Comparison of ENCODE assay signal across 15 cellular contexts in genomic region chr21:15755125-15755524, GRCh38. TPM values are rescaled to one million over a fixed set of nuclear protein-coding genes. Genes with fewer than 3 reads are reported as not detected.
DNase-seq lines count a peak whose midpoint lies in the region; ATAC-seq, FAIRE-seq and TF ChIP-seq lines count a peak whose summit lies in the region.
"Had no signal": no experiment of that assay in that cellular context is flagged by ENCODE, and none has a peak within 500 bp of the region (broad histone marks: within the 10 kb centered on the region; RNA-seq: fewer than 3 reads in every experiment).

No MANE protein-coding gene starts in this region.

- H3K27me3 ChIP-seq in K562 (ENCODE audit: control insufficient read depth in 2 of 2, insufficient read depth in 2 of 2, low read length in 2 of 2), result no peaks in the 10 kb centered on the region

- WGBS in A549 (ENCODE audit: missing lambda C conversion rate), result 85% methylated on average over 3 of the region's 3 CpGs
- 100% methylated on average over 3 of the region's 3 CpGs for WGBS in K562 (ENCODE audit: insufficient coverage, low coverage, missing lambda C conversion rate)

- H3K9me3 ChIP-seq in A549 (peaks cover 27% of the 10 kb centered on the region), K562 (replicated peaks; ENCODE audit: control insufficient read depth, insufficient read depth, low read depth, low read length) (peaks cover 5% of the 10 kb centered on the region)

- peaks cover 21% of the 10 kb centered on the region for H3K4me1 Mint-ChIP-seq in nephron

- POLR2A ChIA-PET in A549 (lab: Yijun Ruan, JAX), result interaction anchor here (0.6 kb wide), 1 partner anchor 117 kb away, joined by 4 read pairs; no protein-coding TSS in a partner anchor
- POLR2A ChIA-PET in K562 (lab: Yijun Ruan, JAX), result no interaction called here

- no peaks in the 10 kb centered on the region for H3K9me1 ChIP-seq in K562 (ENCODE audit: control insufficient read depth, insufficient read depth, low read length)

- TF ChIP-seq POLR2A in A549 (IDR thresholded peaks at IDR 0.05; ENCODE audit: low read length) (no peak), K562 (conservative IDR thresholded peaks at IDR 0.05) (no peak)

- no peak overlapping the region for H2AFZ ChIP-seq in K562 (ENCODE audit: low read depth, low read length)

- TF ChIP-seq RAD21 in A549 (conservative IDR thresholded peaks at IDR 0.05 in 1 of 2, IDR thresholded peaks at IDR 0.05 in 1 of 2), result no peak
- TF ChIP-seq RAD21 in K562 (CRISPR knock-in tag; conservative IDR thresholded peaks at IDR 0.05 in 1 of 2, IDR thresholded peaks at IDR 0.05 in 1 of 2), result no peak

- H3K36me3 ChIP-seq in K562 (ENCODE audit: control insufficient read depth, insufficient read depth, low read length), result peaks cover 10% of the 10 kb centered on the region; the same call in 2 of the 3 replicates

- peaks cover 96% of the 10 kb centered on the region for H3K79me2 ChIP-seq in K562 (ENCODE audit: control insufficient read depth, insufficient read depth, low read length)

- H3K27ac ChIP-seq in A549, result peak overlapping the region; percentile 79 to 86
- peak overlapping the region; percentile 20; the same call in 1 of the 3 replicates for H3K27ac ChIP-seq in K562 (ENCODE audit: extremely low read depth, low read depth, low read length)

- H3K4me3 ChIP-seq in A549 (no peak overlapping the region), K562 (no peak overlapping the region)

- TF ChIP-seq CTCF in A549 (IDR thresholded peaks at IDR 0.05) (no peak), K562 (IDR thresholded peaks at IDR 0.05 in 2 of 3, conservative IDR thresholded peaks at IDR 0.05 in 1 of 3; ENCODE audit: insufficient read depth in 2 of 3, low read depth in 1 of 3, low read length in 3 of 3) (no peak), nephron (IDR thresholded peaks at IDR 0.05; ENCODE audit: unreplicated experiment in 3 of 3) (no peak)

- CTCF ChIA-PET in A549 (lab: Yijun Ruan, JAX) (interaction anchor here (0.9 kb wide), 1 partner anchor 25 kb away, joined by 3 read pairs; no protein-coding TSS in a partner anchor), K562 (lab: Yijun Ruan, JAX; ENCODE audit: low intra/inter-chr PET ratio) (no interaction called here)

- H3K4me1 ChIP-seq in A549 (peaks cover 29% of the 10 kb centered on the region), K562 (replicated peaks in 1 of 2; ENCODE audit: control insufficient read depth in 2 of 2, insufficient read depth in 2 of 2, low read length in 2 of 2) (peaks cover 4 to 22% of the 10 kb centered on the region in 2 experiments; a peak in 4 of 5 replicates)

- ATAC-seq in A549 (no peak), K562 (no peak), HG02759 (IDR thresholded peaks at IDR 0.05; ENCODE audit: unreplicated experiment) (no peak)

- in situ Hi-C loops in K562 (cut with MboI), result no loop called here

- no peaks in the 10 kb centered on the region for H4K20me1 ChIP-seq in K562 (replicated peaks; ENCODE audit: control insufficient read depth, insufficient read depth, low read length)

- FAIRE-seq in A549 (lab: Jason Lieb, UNC) (no peak), K562 (lab: Jason Lieb, UNC) (no peak)
- FAIRE-seq: H54 had no signal

- no TSS peak for BruUV-seq in K562 (replicated peaks; lab: Mats Ljungman, UMichigan)

- H3K27me3 Mint-ChIP-seq in nephron (ENCODE audit: low read depth), result no peaks in the 10 kb centered on the region
- H3K27me3 Mint-ChIP-seq: B cell; CD8-positive, alpha-beta memory T cell had no signal

- no peak overlapping the region for H3K9ac ChIP-seq in K562 (ENCODE audit: insufficient read depth in 1 of 2, low read depth in 2 of 2, low read length in 2 of 2)

- H3K4me2 ChIP-seq in A549, result peak overlapping the region; percentile 15; the same call in 1 of the 3 replicates
- H3K4me2 ChIP-seq in K562 (ENCODE audit: insufficient read depth, low read length), result no peak overlapping the region

- TF ChIP-seq EP300 in A549 (IDR thresholded peaks at IDR 0.05), result no peak
- no peak for TF ChIP-seq EP300 in K562 (IDR thresholded peaks at IDR 0.05; ENCODE audit: low read length)

- H3K36me3 Mint-ChIP-seq in nephron (ENCODE audit: low read depth), result peaks cover 45% of the 10 kb centered on the region

- H3K4me3 Mint-ChIP-seq in nephron, result no peak overlapping the region

- intact Hi-C loops in K562 (cut with micrococcal nuclease), result no loop called here

- H3K27ac Mint-ChIP-seq in nephron, result peak overlapping the region; percentile 3 to 76 (median 9)
- H3K27ac Mint-ChIP-seq: B cell had no signal

- DNase-seq in A549 (ENCODE audit: low read depth in 1 of 2, low spot score in 1 of 2) (no peak), ELR (ENCODE audit: low read depth) (peak; percentile 24), K562 (ENCODE audit: extremely low read depth in 1 of 4, low spot score in 3 of 4) (no peak), COLO668 (lab: John Stamatoyannopoulos, UW; ENCODE audit: unreplicated experiment) (no peak), iPS-NIHi11 (ENCODE audit: low spot score) (no peak)
- DNase-seq: CD8-positive, alpha-beta memory T cell; DMS 273 treated with DMSO at 0.1 percent for 48 hours; NCI-H1417; NCI-H2029; NCI-H510A treated with DMSO at 0.1 percent for 48 hours; SHP77 treated with DMSO at 0.1 percent for 48 hours had no signal

- peaks cover 14% of the 10 kb centered on the region for H3K9me3 Mint-ChIP-seq in nephron

TF ChIP-seq in A549, 52 proteins besides CTCF, POLR2A, EP300 and RAD21:
- TF ChIP-seq FOXS1 (CRISPR knock-in tag; IDR thresholded peaks at IDR 0.05), result no peak
- TF ChIP-seq CHD4 (IDR thresholded peaks at IDR 0.05; ENCODE audit: borderline replicate concordance), result no peak

TF ChIP-seq in K562, 482 proteins besides CTCF, POLR2A, EP300 and RAD21 (continues in another document):
- TF ChIP-seq ZNF280A (IDR thresholded peaks at IDR 0.05; ENCODE audit: low read depth, partially characterized antibody) (no peak), JUND (IDR thresholded peaks at IDR 0.05; ENCODE audit: borderline replicate concordance, low read depth, low read length) (no peak), JUND (tag; IDR thresholded peaks at IDR 0.05; ENCODE audit: borderline replicate concordance, low read depth, low read length) (no peak), ZNF3 (CRISPR knock-in tag; IDR thresholded peaks at IDR 0.05) (no peak), TCF7 (IDR thresholded peaks at IDR 0.05; ENCODE audit: borderline replicate concordance) (no peak), ZBTB9 (CRISPR knock-in tag; IDR thresholded peaks at IDR 0.05) (no peak)

RNA-seq across cellular contexts. Expression of gene USP25, which starts 25.3 kb away (rescaled TPM):
- polyA plus RNA-seq in A549 (2011; rRNA removed) (32.2 and 33.5 TPM in 2 replicates), A549 (2017; fragmentation: RNase III; extraction: RNeasy Plus Mini Kit Qiagen cat#74134 plus additional on column Dnase treatment) (14.5 to 18.1 TPM (median 15.3 TPM) in 3 replicates), K562 (2011; rRNA removed) (18.5 and 27.7 TPM in 2 replicates), K562 (2014; fragmentation: Illumina TruSeq; extraction: Trizol) (30.4 and 33.8 TPM in 2 replicates), K562 (2014; fragmentation: Nextera tagmentation; extraction: Ambion mirVana) (1 to 10 TPM; 7.8 to 8.0 TPM), K562 (2014; rRNA removed) (16.4 and 23.7 TPM in 2 replicates)
- polyA plus RNA-seq in A549 (2012; cell fraction: cytosol; rRNA removed), result 3.9 and 4.7 TPM in 2 replicates
- polyA plus RNA-seq in A549 (2012; cell fraction: nucleus; rRNA removed), result 1.9 and 3.2 TPM in 2 replicates
- 34.9 and 40.2 TPM in 2 replicates for polyA minus RNA-seq in A549 (2011; rRNA and poly(A)+ RNA removed)
- 27.5 and 92.2 TPM in 2 replicates for total RNA-seq in K562 (2011; cell fraction: chromatin; rRNA removed; ENCODE audit: low replicate concordance)
- 14.8 and 22.9 TPM in 2 replicates for total RNA-seq in K562 (2011; cell fraction: nucleolus; rRNA removed)
- 34.8 and 45.6 TPM in 2 replicates for total RNA-seq in K562 (2011; cell fraction: nucleoplasm; rRNA removed)
- total RNA-seq in K562 (2014; rRNA removed) (26.4 and 31.4 TPM in 2 replicates), K562 (2014; rRNA removed; fragmentation: Illumina TruSeq; extraction: Trizol) (44.9 and 49.0 TPM in 2 replicates), K562 (2015; rRNA removed; fragmentation: Illumina TruSeq; extraction: Trizol) (36.4 and 42.4 TPM in 2 replicates), K562 (2021) (36.5 and 42.1 TPM in 2 replicates)
- polyA plus RNA-seq in K562 (2011; cell fraction: cytosol; rRNA removed), result 7.7 and 11.9 TPM in 2 replicates
- 17.4 and 26.8 TPM in 2 replicates for polyA plus RNA-seq in K562 (2011; cell fraction: nucleus; rRNA removed)
- 16.4 and 19.6 TPM in 2 replicates for polyA plus RNA-seq in K562 (2012)
- polyA minus RNA-seq in K562 (2011; rRNA and poly(A)+ RNA removed), result 135 TPM in 2 replicates
- polyA minus RNA-seq in K562 (2011; cell fraction: cytosol; rRNA and poly(A)+ RNA removed), result 21.7 and 28.6 TPM in 2 replicates
- polyA minus RNA-seq in K562 (2011; cell fraction: nucleus; rRNA and poly(A)+ RNA removed), result 61.0 and 114 TPM in 2 replicates
